Comparison of ENCODE assay signal across 8 cellular contexts in the genomic region with DNA sequence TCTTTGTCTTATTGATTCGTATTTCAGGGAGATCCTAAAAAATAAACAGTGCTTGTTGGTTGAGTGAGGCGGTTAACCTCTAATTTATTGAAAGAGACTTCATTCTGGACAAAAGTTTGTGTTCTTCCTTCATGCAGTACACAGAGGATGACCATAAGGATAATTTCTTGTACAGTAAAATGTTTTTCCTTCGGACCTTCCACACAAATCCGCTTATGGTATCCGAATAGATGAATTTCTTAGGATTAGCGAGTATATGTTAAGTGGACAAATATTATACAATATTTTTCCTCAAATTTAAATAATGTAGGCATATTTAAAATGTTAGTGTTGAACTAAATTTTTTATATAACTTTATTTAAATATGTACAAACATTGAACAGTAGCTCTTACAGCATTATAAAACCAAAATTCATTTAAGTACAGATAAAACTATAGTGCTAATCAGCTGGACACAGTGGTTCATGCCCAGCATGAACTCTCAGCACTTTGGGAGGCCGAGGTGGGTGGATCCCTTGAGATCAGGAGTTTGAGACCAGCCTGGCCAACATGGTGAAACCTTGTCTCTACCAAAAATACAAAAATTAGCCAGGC.
DNase-seq lines count a peak whose midpoint lies in the region; ATAC-seq and TF ChIP-seq lines count a peak whose summit lies in the region.

No MANE protein-coding gene starts in this region.

- H3K4me1 ChIP-seq in mucosa of rectum (ENCODE audit: control insufficient read depth in 2 of 2, insufficient read depth in 2 of 2, low read length in 2 of 2), result peaks cover 14 to 20% of the 10 kb centered on the region in 2 donors
- H3K4me1 ChIP-seq in urinary bladder (ENCODE audit: insufficient read depth), result no peaks in the 10 kb centered on the region

- TF ChIP-seq CTCF in astrocyte of the spinal cord (IDR thresholded peaks at IDR 0.05; ENCODE audit: low read depth, low read length), result no peak

- peaks cover 0 to 2% of the 10 kb centered on the region in 2 donors for H3K9me3 ChIP-seq in mucosa of rectum (ENCODE audit: control insufficient read depth in 2 of 2, low read length in 2 of 2)

- in situ Hi-C loops in astrocyte of the spinal cord (cut with HindIII; ENCODE audit: low sequenced_read_pairs), result no loop called here

- H3K4me3 ChIP-seq in astrocyte of the spinal cord (ENCODE audit: low read depth, low read length), result peak overlapping the region; percentile 23
- H3K4me3 ChIP-seq in mucosa of rectum (ENCODE audit: low read length in 2 of 2), result peak overlapping the region; percentile 40 to 64
- peak overlapping the region; percentile 31 for H3K4me3 ChIP-seq in urinary bladder (ENCODE audit: low read depth, low read length)

- peak overlapping the region; percentile 89 for H3K27ac Mint-ChIP-seq in activated naive CD4-positive, alpha-beta T cell treated with anti-CD3 and anti-CD28 coated beads, Interleukin-2, amount 50 U/mL, for 24 hours
- H3K27ac Mint-ChIP-seq in activated naive CD4-positive, alpha-beta T cell treated with anti-CD3 and anti-CD28 coated beads, Interleukin-2, amount 50 U/mL, for 72 hours, result peak overlapping the region in 1 of 2 donors; percentile 80

- peak overlapping the region; percentile 87 for H3K4me3 Mint-ChIP-seq in activated naive CD4-positive, alpha-beta T cell treated with anti-CD3 and anti-CD28 coated beads, Interleukin-2, amount 50 U/mL, for 24 hours

- no peaks in the 10 kb centered on the region for H3K27me3 ChIP-seq in mucosa of rectum (ENCODE audit: control insufficient read depth in 2 of 2, insufficient read depth in 2 of 2, low read length in 2 of 2)

- peaks cover 10% of the 10 kb centered on the region for H3K9me3 Mint-ChIP-seq in activated naive CD4-positive, alpha-beta T cell treated with anti-CD3 and anti-CD28 coated beads, Interleukin-2, amount 50 U/mL, for 24 hours
- peaks cover 10 to 12% of the 10 kb centered on the region in 2 donors for H3K9me3 Mint-ChIP-seq in activated naive CD4-positive, alpha-beta T cell treated with anti-CD3 and anti-CD28 coated beads, Interleukin-2, amount 50 U/mL, for 72 hours

- no peak for ATAC-seq in activated naive CD4-positive, alpha-beta T cell treated with anti-CD3 and anti-CD28 coated beads, Interleukin-2, amount 50 U/mL, for 72 hours

- H3K27ac ChIP-seq in mucosa of rectum (ENCODE audit: low read depth in 2 of 2, low read length in 2 of 2) (peak overlapping the region in 1 of 2 donors; percentile 64), urinary bladder (ENCODE audit: low read depth) (no peak overlapping the region)

- 54% methylated on average over 7 of the region's 7 CpGs for WGBS in urinary bladder

- peaks cover 0 to 7% of the 10 kb centered on the region in 2 donors for H3K36me3 ChIP-seq in mucosa of rectum (ENCODE audit: control insufficient read depth in 2 of 2, insufficient read depth in 2 of 2, low read length in 2 of 2)
- H3K36me3 ChIP-seq in urinary bladder (ENCODE audit: insufficient read depth), result no peaks in the 10 kb centered on the region

- peaks cover 44% of the 10 kb centered on the region for H3K4me1 Mint-ChIP-seq in activated naive CD4-positive, alpha-beta T cell treated with anti-CD3 and anti-CD28 coated beads, Interleukin-2, amount 50 U/mL, for 24 hours

- intact Hi-C loops in posterior vena cava (cut with DNase I), result no loop called here

- H3K9ac ChIP-seq in mucosa of rectum (ENCODE audit: low read depth in 1 of 2, low read length in 2 of 2), result peak overlapping the region in 1 of 2 donors; percentile 28

- H3K36me3 Mint-ChIP-seq in activated naive CD4-positive, alpha-beta T cell treated with anti-CD3 and anti-CD28 coated beads, Interleukin-2, amount 50 U/mL, for 24 hours, result peaks cover 9% of the 10 kb centered on the region
- H3K36me3 Mint-ChIP-seq in activated naive CD4-positive, alpha-beta T cell treated with anti-CD3 and anti-CD28 coated beads, Interleukin-2, amount 50 U/mL, for 72 hours, result peaks cover 21 to 39% of the 10 kb centered on the region in 2 donors

- H3K27me3 Mint-ChIP-seq in activated naive CD4-positive, alpha-beta T cell treated with anti-CD3 and anti-CD28 coated beads, Interleukin-2, amount 50 U/mL, for 24 hours, result no peaks in the 10 kb centered on the region

- no peak for DNase-seq in activated naive CD4-positive, alpha-beta T cell treated with anti-CD3 and anti-CD28 coated beads, Interleukin-2, amount 50 U/mL, for 72 hours (ENCODE audit: low spot score in 2 of 2)
- DNase-seq in astrocyte of the spinal cord (ENCODE audit: low read depth, low spot score) (no peak), posterior vena cava (ENCODE audit: low spot score) (no peak), COR-L47 (lab: John Stamatoyannopoulos, UW) (no peak), NCI-H526 treated with DMSO at 0.1 percent for 48 hours (lab: John Stamatoyannopoulos, UW) (no peak)
